1 cellular context compared by ENCODE assay signal in genomic region chr4:26701786-26702227, GRCh38.
TF ChIP-seq lines count a peak whose summit lies in the region.

No MANE protein-coding gene starts in this region.

TF ChIP-seq in K562, 482 proteins besides CTCF, POLR2A, EP300 and RAD21 (continued from another document and continues in another):
- TF ChIP-seq MITF (IDR thresholded peaks at IDR 0.05) (no peak), BDP1 (IDR thresholded peaks at IDR 0.05; ENCODE audit: insufficient read depth, insufficient read length) (no peak), TSC22D4 (tag; IDR thresholded peaks at IDR 0.05) (no peak), CLOCK (CRISPR knock-in tag; IDR thresholded peaks at IDR 0.05; ENCODE audit: borderline replicate concordance) (no peak), SNRNP70 (optimal IDR thresholded peaks at IDR 0.05; ENCODE audit: low read depth, low read length) (no peak), ARHGAP35 (IDR thresholded peaks at IDR 0.05; ENCODE audit: partially characterized antibody) (no peak), ZNF408 (CRISPR knock-in tag; IDR thresholded peaks at IDR 0.05; ENCODE audit: low read depth) (no peak), ILF3 (IDR thresholded peaks at IDR 0.05; ENCODE audit: borderline replicate concordance) (no peak), SMAD3 (CRISPR knock-in tag; conservative IDR thresholded peaks at IDR 0.05) (no peak), REST (CRISPR knock-in tag; IDR thresholded peaks at IDR 0.05; ENCODE audit: low read depth) (no peak), ZKSCAN8 (CRISPR knock-in tag; IDR thresholded peaks at IDR 0.05) (peak; percentile 60; the same call in 1 of the 2 replicates), GABPB2 (CRISPR knock-in tag; conservative IDR thresholded peaks at IDR 0.05) (no peak), ZFP91 (CRISPR knock-in tag; IDR thresholded peaks at IDR 0.05) (no peak), NFYB (IDR thresholded peaks at IDR 0.05; ENCODE audit: extremely low read depth, insufficient read length) (no peak), POLR2H (tag; IDR thresholded peaks at IDR 0.05; ENCODE audit: low read depth) (no peak), TOE1 (IDR thresholded peaks at IDR 0.05; ENCODE audit: borderline replicate concordance) (no peak), TOE1 (CRISPR knock-in tag; IDR thresholded peaks at IDR 0.05; ENCODE audit: borderline replicate concordance, low read depth) (no peak), ETS2 (tag; IDR thresholded peaks at IDR 0.05; ENCODE audit: borderline replicate concordance, poor library complexity, severe bottlenecking) (no peak), ZNF77 (CRISPR knock-in tag; IDR thresholded peaks at IDR 0.05) (no peak), PTRF (tag; IDR thresholded peaks at IDR 0.05) (no peak), MEIS2 (IDR thresholded peaks at IDR 0.05; ENCODE audit: partially characterized antibody) (peak; percentile 99), CC2D1A (IDR thresholded peaks at IDR 0.05) (peak; percentile 29; the same call in 1 of the 2 replicates), ASH1L (IDR thresholded peaks at IDR 0.05; ENCODE audit: borderline replicate concordance, low read depth, partially characterized antibody) (no peak), ZNF764 (CRISPR knock-in tag; IDR thresholded peaks at IDR 0.05; ENCODE audit: low read depth) (no peak), THRAP3 (IDR thresholded peaks at IDR 0.05; ENCODE audit: borderline replicate concordance) (no peak), BRF2 (IDR thresholded peaks at IDR 0.05; ENCODE audit: borderline replicate concordance, insufficient read depth, insufficient read length) (no peak), RERE (CRISPR knock-in tag; IDR thresholded peaks at IDR 0.05; ENCODE audit: borderline replicate concordance) (no peak), CBFB (CRISPR knock-in tag; IDR thresholded peaks at IDR 0.05) (no peak), CSDE1 (IDR thresholded peaks at IDR 0.05) (no peak), FOXA3 (CRISPR knock-in tag; conservative IDR thresholded peaks at IDR 0.05 in 1 of 2, IDR thresholded peaks at IDR 0.05 in 1 of 2) (peak in 1 of 2 experiments; percentile 72; a peak in 2 of 4 replicates), MCM7 (IDR thresholded peaks at IDR 0.05) (no peak), DEAF1 (CRISPR knock-in tag; IDR thresholded peaks at IDR 0.05) (no peak; the same call in 1 of the 2 replicates), ZNF175 (CRISPR knock-in tag; IDR thresholded peaks at IDR 0.05; ENCODE audit: low read depth) (0 out of 2 replicates have a peak, but pooled peaks have one; percentile 54), ZNF830 (CRISPR knock-in tag; IDR thresholded peaks at IDR 0.05) (no peak), ZFP1 (CRISPR knock-in tag; IDR thresholded peaks at IDR 0.05) (no peak), KAT7 (CRISPR knock-in tag; IDR thresholded peaks at IDR 0.05; ENCODE audit: borderline replicate concordance) (no peak; the same call in 1 of the 2 replicates), CEBPB (tag; IDR thresholded peaks at IDR 0.05) (peak; percentile 76), ARID3B (CRISPR knock-in tag; IDR thresholded peaks at IDR 0.05; ENCODE audit: borderline replicate concordance) (no peak), NRF1 (conservative IDR thresholded peaks at IDR 0.05 in 1 of 2, IDR thresholded peaks at IDR 0.05 in 1 of 2) (no peak), RBFOX2 (IDR thresholded peaks at IDR 0.05; ENCODE audit: low read depth, low read length) (no peak), CBX8 (IDR thresholded peaks at IDR 0.05; ENCODE audit: borderline replicate concordance, extremely low read depth, low read depth, low read length, poor library complexity, severe bottlenecking) (no peak), DMBX1 (CRISPR knock-in tag; IDR thresholded peaks at IDR 0.05; ENCODE audit: borderline replicate concordance) (peak; percentile 14; the same call in 1 of the 2 replicates), C11orf30 (IDR thresholded peaks at IDR 0.05; ENCODE audit: low read depth) (peak; percentile 23; the same call in 1 of the 2 replicates), HDGF (IDR thresholded peaks at IDR 0.05) (no peak), RBM34 (IDR thresholded peaks at IDR 0.05; ENCODE audit: borderline replicate concordance, insufficient read depth, low read length) (no peak), MAZ (CRISPR knock-in tag; conservative IDR thresholded peaks at IDR 0.05 in 1 of 2, IDR thresholded peaks at IDR 0.05 in 1 of 2) (no peak), XRCC4 (IDR thresholded peaks at IDR 0.05; ENCODE audit: extremely low read depth, insufficient read depth, insufficient read length) (no peak), COPS2 (conservative IDR thresholded peaks at IDR 0.05) (no peak)
